In the genomic region with DNA sequence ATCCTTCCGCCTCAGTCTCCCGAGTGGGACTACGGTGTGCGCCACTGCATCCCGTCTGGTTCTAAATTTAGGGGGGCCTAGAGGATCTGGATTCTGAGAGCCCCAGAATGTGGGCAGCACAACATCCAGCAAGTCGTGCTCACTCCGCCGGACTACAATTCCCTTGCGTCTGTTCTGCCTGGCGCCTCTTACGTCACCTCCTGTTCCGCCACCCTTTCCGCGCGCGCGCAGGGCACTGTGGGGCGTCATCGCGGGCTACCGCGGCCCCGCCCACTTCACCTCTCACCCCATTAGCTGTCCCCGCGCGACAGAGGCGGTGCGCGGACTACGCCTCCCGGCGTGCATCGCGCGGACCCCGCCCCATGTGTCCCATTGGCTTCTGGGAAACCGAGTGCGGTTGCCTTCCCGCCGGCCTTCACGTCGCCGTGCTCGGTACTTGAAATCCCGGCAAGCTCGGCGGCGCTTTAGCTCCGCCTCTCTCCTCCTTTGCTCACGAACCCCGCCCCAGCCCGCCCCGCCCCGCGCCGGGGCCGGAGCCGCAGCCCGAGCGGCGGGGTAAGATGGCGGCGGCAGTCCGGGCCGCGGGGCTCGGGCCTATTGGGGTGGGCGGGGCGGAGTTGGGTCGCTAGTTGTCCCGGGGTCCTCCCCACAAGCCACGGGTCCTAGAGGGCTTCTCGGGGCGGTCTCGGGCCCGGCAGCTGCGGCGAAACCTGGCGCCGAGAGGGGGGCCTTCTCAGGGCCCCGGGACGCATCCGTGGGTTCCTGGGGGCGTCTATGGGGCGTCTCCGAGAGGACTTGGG, we compare ENCODE assay signal across 8 cellular contexts. TPM values are rescaled to one million over a fixed set of nuclear protein-coding genes. Genes with fewer than 3 reads are reported as not detected.
A peak's percentile ranks its signal among the peaks of the same experiment; 100 is the strongest.
DNase-seq lines count a peak whose midpoint lies in the region; ATAC-seq, FAIRE-seq and TF ChIP-seq lines count a peak whose summit lies in the region.

A gene with protein sequence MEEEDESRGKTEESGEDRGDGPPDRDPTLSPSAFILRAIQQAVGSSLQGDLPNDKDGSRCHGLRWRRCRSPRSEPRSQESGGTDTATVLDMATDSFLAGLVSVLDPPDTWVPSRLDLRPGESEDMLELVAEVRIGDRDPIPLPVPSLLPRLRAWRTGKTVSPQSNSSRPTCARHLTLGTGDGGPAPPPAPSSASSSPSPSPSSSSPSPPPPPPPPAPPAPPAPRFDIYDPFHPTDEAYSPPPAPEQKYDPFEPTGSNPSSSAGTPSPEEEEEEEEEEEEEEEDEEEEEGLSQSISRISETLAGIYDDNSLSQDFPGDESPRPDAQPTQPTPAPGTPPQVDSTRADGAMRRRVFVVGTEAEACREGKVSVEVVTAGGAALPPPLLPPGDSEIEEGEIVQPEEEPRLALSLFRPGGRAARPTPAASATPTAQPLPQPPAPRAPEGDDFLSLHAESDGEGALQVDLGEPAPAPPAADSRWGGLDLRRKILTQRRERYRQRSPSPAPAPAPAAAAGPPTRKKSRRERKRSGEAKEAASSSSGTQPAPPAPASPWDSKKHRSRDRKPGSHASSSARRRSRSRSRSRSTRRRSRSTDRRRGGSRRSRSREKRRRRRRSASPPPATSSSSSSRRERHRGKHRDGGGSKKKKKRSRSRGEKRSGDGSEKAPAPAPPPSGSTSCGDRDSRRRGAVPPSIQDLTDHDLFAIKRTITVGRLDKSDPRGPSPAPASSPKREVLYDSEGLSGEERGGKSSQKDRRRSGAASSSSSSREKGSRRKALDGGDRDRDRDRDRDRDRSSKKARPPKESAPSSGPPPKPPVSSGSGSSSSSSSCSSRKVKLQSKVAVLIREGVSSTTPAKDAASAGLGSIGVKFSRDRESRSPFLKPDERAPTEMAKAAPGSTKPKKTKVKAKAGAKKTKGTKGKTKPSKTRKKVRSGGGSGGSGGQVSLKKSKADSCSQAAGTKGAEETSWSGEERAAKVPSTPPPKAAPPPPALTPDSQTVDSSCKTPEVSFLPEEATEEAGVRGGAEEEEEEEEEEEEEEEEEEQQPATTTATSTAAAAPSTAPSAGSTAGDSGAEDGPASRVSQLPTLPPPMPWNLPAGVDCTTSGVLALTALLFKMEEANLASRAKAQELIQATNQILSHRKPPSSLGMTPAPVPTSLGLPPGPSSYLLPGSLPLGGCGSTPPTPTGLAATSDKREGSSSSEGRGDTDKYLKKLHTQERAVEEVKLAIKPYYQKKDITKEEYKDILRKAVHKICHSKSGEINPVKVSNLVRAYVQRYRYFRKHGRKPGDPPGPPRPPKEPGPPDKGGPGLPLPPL (plus strand): TSS at position 522 of the 800 bp plus-strand sequence. CDS start 2,818 bp downstream, outside the sequence.

- peak within 1 kb of the TSS; percentile 100 for H3K27ac ChIP-seq in keratinocyte (ENCODE audit: control insufficient read depth, insufficient read depth, low read length)

- H3K36me3 ChIP-seq in keratinocyte (ENCODE audit: control insufficient read depth in 2 of 2, extremely low read depth in 1 of 2, insufficient read depth in 2 of 2, low read length in 2 of 2) = peaks cover 13 to 15% of the 10 kb centered on the region in 2 experiments

- peaks cover 7% of the 10 kb centered on the region for H3K36me3 Mint-ChIP-seq in chondrocyte (ENCODE audit: low read depth)

- peak; percentile 60 for ATAC-seq in HG03432 (IDR thresholded peaks at IDR 0.05; ENCODE audit: unreplicated experiment)

- no peaks in the 10 kb centered on the region for H3K27me3 ChIP-seq in keratinocyte (ENCODE audit: control insufficient read depth, extremely low read depth, insufficient read depth, low read length)

- H3K9me3 Mint-ChIP-seq in chondrocyte (ENCODE audit: low read depth) = no peaks in the 10 kb centered on the region

- no peaks in the 10 kb centered on the region for H3K9me1 ChIP-seq in keratinocyte (ENCODE audit: control insufficient read depth, extremely low read depth, insufficient read depth, low read length)

- H3K4me1 Mint-ChIP-seq in chondrocyte (ENCODE audit: low read depth) = peaks cover 66% of the 10 kb centered on the region

- H3K9me3 ChIP-seq in keratinocyte (ENCODE audit: control insufficient read depth, low read depth, low read length) = no peaks in the 10 kb centered on the region

- H3K27me3 Mint-ChIP-seq in chondrocyte (ENCODE audit: low read depth) = no peaks in the 10 kb centered on the region

- peaks cover 2% of the 10 kb centered on the region for H4K20me1 ChIP-seq in keratinocyte (ENCODE audit: control insufficient read depth, extremely low read depth, insufficient read depth, low read length)

- peak within 1 kb of the TSS; percentile 98 for H3K4me3 Mint-ChIP-seq in chondrocyte (ENCODE audit: unreplicated experiment)

- peaks cover 63% of the 10 kb centered on the region for H3K79me2 ChIP-seq in keratinocyte (ENCODE audit: control insufficient read depth, insufficient read depth, low read length)

- H2AFZ ChIP-seq in keratinocyte (ENCODE audit: control insufficient read depth, low read length) = peak within 1 kb of the TSS; percentile 53

- dilution Hi-C loops in keratinocyte (cut with MboI; ENCODE audit: extremely low pct_ligation_motif_present, low sequenced_read_pairs) = no loop called here

- H3K4me3 ChIP-seq in keratinocyte (ENCODE audit: control insufficient read depth in 2 of 3, extremely low read depth in 1 of 3, insufficient read depth in 2 of 3, low read depth in 1 of 3, low read length in 3 of 3) = peak within 1 kb of the TSS; percentile 85 to 100 (median 99)

- H3K4me1 ChIP-seq in keratinocyte (ENCODE audit: control insufficient read depth, extremely low read depth, insufficient read depth, low read length) = peaks cover 24% of the 10 kb centered on the region

- peak; percentile 75 for FAIRE-seq in keratinocyte (lab: Jason Lieb, UNC)

- TF ChIP-seq CTCF in chondrocyte (IDR thresholded peaks at IDR 0.05) (no peak), keratinocyte (optimal IDR thresholded peaks at IDR 0.05 in 1 of 3, IDR thresholded peaks at IDR 0.05 in 1 of 3, conservative IDR thresholded peaks at IDR 0.05 in 1 of 3; ENCODE audit: extremely low read depth in 1 of 3, insufficient read depth in 2 of 3, low read length in 3 of 3) (no peak)

- peak; percentile 49 for TF ChIP-seq POLR2A in GM19099 (IDR thresholded peaks at IDR 0.05; ENCODE audit: extremely low read depth, insufficient read length, low read depth)

- DNase-seq in AG20443 (ENCODE audit: low spot score) = peak; percentile 97
- peak; percentile 99 for DNase-seq in NCI-H510A treated with DMSO at 0.1 percent for 48 hours (lab: John Stamatoyannopoulos, UW)
- DNase-seq in activated CD4-positive, alpha-beta T cell treated with anti-CD3 and anti-CD28 coated beads for 24 hours (ENCODE audit: low read depth in 2 of 2) = peak; percentile 98
- peak; percentile 100 for DNase-seq in chondrocyte (ENCODE audit: low spot score)
- DNase-seq in keratinocyte (ENCODE audit: low read depth, low spot score) = peak; percentile 96
- DNase-seq in stimulated activated CD4-positive, alpha-beta T cell treated with anti-CD3 and anti-CD28 coated beads, Interleukin-15, amount 100 ng/mL, for 1 hour (ENCODE audit: low read depth in 1 of 2, low spot score in 1 of 2) = peak; percentile 97 to 99

- peak within 1 kb of the TSS; percentile 100 for H3K4me2 ChIP-seq in keratinocyte (ENCODE audit: control insufficient read depth, extremely low read depth, insufficient read depth, low read depth, low read length)

- peak within 1 kb of the TSS; percentile 100 for H3K27ac Mint-ChIP-seq in chondrocyte (ENCODE audit: unreplicated experiment)

- peak within 1 kb of the TSS; percentile 100 for H3K9ac ChIP-seq in keratinocyte (ENCODE audit: control insufficient read depth, extremely low read depth, insufficient read depth, low read length)

RNA-seq across cellular contexts. Expression of the gene that starts here (rescaled TPM):
- total RNA-seq in chondrocyte = 76.3 to 79.0 TPM (median 77.3 TPM) in 3 replicates
- 3.4 to 20.9 TPM (median 5.8 TPM) in 3 replicates for polyA plus RNA-seq in keratinocyte
- 8.1 TPM for polyA plus RNA-seq in keratinocyte (2011; ENCODE audit: low read depth)
- 4.5 and 13.0 TPM in 2 replicates for polyA plus RNA-seq in keratinocyte (2011; cell fraction: cytosol; rRNA removed)
- polyA plus RNA-seq in keratinocyte (2011; cell fraction: nucleus; rRNA removed) = 17.6 and 26.5 TPM in 2 replicates
- polyA plus RNA-seq in keratinocyte (2012; ENCODE audit: low replicate concordance) = 25.0 and 48.7 TPM in 2 replicates
- polyA minus RNA-seq in keratinocyte = 4.9 to 27.9 TPM (median 6.3 TPM) in 3 replicates
- polyA minus RNA-seq in keratinocyte (2011; cell fraction: cytosol; rRNA and poly(A)+ RNA removed) = 19.8 TPM
- polyA minus RNA-seq in keratinocyte (2011; cell fraction: nucleus; rRNA and poly(A)+ RNA removed) = 11.6 and 17.6 TPM in 2 replicates

Comparison
In these comparisons a context has a peak if more than half of its experiments do, and no peak if none do; other contexts are left out.
1. Peak in every context shown above with its lines: DNase-seq, ATAC-seq, H3K4me3 ChIP-seq and H3K27ac ChIP-seq.